ENCODE assay signal across 17 cellular contexts in genomic region chrX:71999535-71999934, GRCh38.
A peak's percentile ranks its signal among the peaks of the same experiment; 100 is the strongest.
DNase-seq lines count a peak whose midpoint lies in the region; ATAC-seq, FAIRE-seq and TF ChIP-seq lines count a peak whose summit lies in the region.
"Had no signal": no experiment of that assay in that cellular context is flagged by ENCODE, and none has a peak within 500 bp of the region (broad histone marks: within the 10 kb centered on the region; RNA-seq: fewer than 3 reads in every experiment).

No MANE protein-coding gene starts in this region.

- no peaks in the 10 kb centered on the region for H3K9me3 Mint-ChIP-seq in CD8-positive, alpha-beta T cell
- H3K9me3 Mint-ChIP-seq: CD8-positive, alpha-beta memory T cell; HFFc6 had no signal

- FAIRE-seq in colon (lab: Jason Lieb, UNC): peak; percentile 87
- FAIRE-seq: GM18507 had no signal

- H3K27me3 ChIP-seq in CD8-positive, alpha-beta T cell (ENCODE audit: insufficient read depth, low read length): no peaks in the 10 kb centered on the region

- peak; percentile 15 for TF ChIP-seq CTCF in CD8-positive, alpha-beta T cell (IDR thresholded peaks at IDR 0.05)
- no peak for TF ChIP-seq CTCF in HEK293 (tag by site-specific recombination; IDR thresholded peaks at IDR 0.05)

- no peaks in the 10 kb centered on the region for H3K9me3 ChIP-seq in CD8-positive, alpha-beta T cell (ENCODE audit: low read length)
- no peaks in the 10 kb centered on the region for H3K9me3 ChIP-seq in HEK293 (ENCODE audit: control insufficient read depth, insufficient read depth, low read depth, low read length)
- H3K9me3 ChIP-seq: BLaER1, HAP-1 had no signal

- POLR2A ChIA-PET in CD8-positive, alpha-beta T cell (lab: Charles Lee): interaction anchor here (0.7 kb wide), 1 partner anchor 8 kb away, joined by 3 read pairs; no protein-coding TSS in a partner anchor
- POLR2A ChIA-PET in HEK293 (lab: Yijun Ruan, JAX): no interaction called here

- H3K4me1 ChIP-seq in CD8-positive, alpha-beta T cell (ENCODE audit: insufficient read depth, low read length): no peaks in the 10 kb centered on the region
- H3K4me1 ChIP-seq in HEK293 (ENCODE audit: control insufficient read depth, insufficient read depth, low read length): no peaks in the 10 kb centered on the region
- H3K4me1 ChIP-seq: BLaER1, HAP-1 had no signal

- no peak overlapping the region for H3K4me3 ChIP-seq in CD8-positive, alpha-beta T cell (ENCODE audit: low read depth, low read length)
- H3K4me3 ChIP-seq in HEK293 (ENCODE audit: low read depth, low read length): no peak overlapping the region
- H3K4me3 ChIP-seq: BLaER1, GM23248, HAP-1 had no signal

- no peak overlapping the region for H3K27ac Mint-ChIP-seq in CD8-positive, alpha-beta T cell
- H3K27ac Mint-ChIP-seq: CD14-positive monocyte, HFFc6 had no signal

- H3K36me3 ChIP-seq in CD8-positive, alpha-beta T cell (ENCODE audit: insufficient read depth, low read length): no peaks in the 10 kb centered on the region
- H3K36me3 ChIP-seq in HEK293 (ENCODE audit: control insufficient read depth in 2 of 2, insufficient read depth in 1 of 2, low read length in 2 of 2): no peaks in the 10 kb centered on the region
- H3K36me3 ChIP-seq: BLaER1, HAP-1 had no signal

- intact Hi-C loops in CD8-positive, alpha-beta T cell (cut with DNase I, micrococcal nuclease): loop anchor here (1.0 kb wide), 2 partner anchors 127 to 278 kb away; partner anchors contain the start of gene RPS4X (in 1 of the 2)

- no peak for ATAC-seq in CD8-positive, alpha-beta T cell
- ATAC-seq in GM19452 (IDR thresholded peaks at IDR 0.05; ENCODE audit: unreplicated experiment) (no peak), GM21576 (IDR thresholded peaks at IDR 0.05; ENCODE audit: unreplicated experiment) (no peak), HG02973 (IDR thresholded peaks at IDR 0.05; ENCODE audit: unreplicated experiment) (no peak)

- H3K27ac ChIP-seq in CD8-positive, alpha-beta T cell (ENCODE audit: low read depth, low read length): no peak overlapping the region
- H3K27ac ChIP-seq in HEK293 (ENCODE audit: extremely low read depth, low read depth, low read length): no peak overlapping the region
- H3K27ac ChIP-seq: BLaER1, GM23248 had no signal

- CTCF ChIA-PET in CD8-positive, alpha-beta T cell (lab: Charles Lee): interaction anchor here (0.7 to 2.9 kb wide), 6 partner anchors 8 to 45 kb away, joined by 3 to 19 read pairs (median 3); no protein-coding TSS in a partner anchor
- CTCF ChIA-PET in HEK293 (lab: Yijun Ruan, JAX): interaction anchor here (0.5 to 11.5 kb wide), 28 partner anchors 8 to 553 kb away, joined by 3 to 174 read pairs (median 4); partner anchors contain the start of genes NHSL2, PIN4 and RTL5

- no peak overlapping the region for H3K4me3 Mint-ChIP-seq in CD8-positive, alpha-beta T cell
- H3K4me3 Mint-ChIP-seq: CD14-positive monocyte; CD8-positive, alpha-beta memory T cell; HFFc6 had no signal

- no peak for DNase-seq in CD8-positive, alpha-beta T cell
- DNase-seq in DMS53 (lab: John Stamatoyannopoulos, UW): no peak
- DNase-seq: COR-L47, DMS79, GDM1 had no signal

- peaks cover 5% of the 10 kb centered on the region for H3K27me3 Mint-ChIP-seq in CD8-positive, alpha-beta T cell (ENCODE audit: low read depth)

- H3K4me1 Mint-ChIP-seq in CD8-positive, alpha-beta T cell (ENCODE audit: low read depth): peaks cover 2% of the 10 kb centered on the region

- H3K36me3 Mint-ChIP-seq in CD8-positive, alpha-beta T cell: no peaks in the 10 kb centered on the region
- H3K36me3 Mint-ChIP-seq: CD14-positive monocyte; CD8-positive, alpha-beta memory T cell had no signal

TF ChIP-seq in HEK293, 187 proteins besides CTCF, POLR2A, EP300 and RAD21:
- TF ChIP-seq, protein P1, sequence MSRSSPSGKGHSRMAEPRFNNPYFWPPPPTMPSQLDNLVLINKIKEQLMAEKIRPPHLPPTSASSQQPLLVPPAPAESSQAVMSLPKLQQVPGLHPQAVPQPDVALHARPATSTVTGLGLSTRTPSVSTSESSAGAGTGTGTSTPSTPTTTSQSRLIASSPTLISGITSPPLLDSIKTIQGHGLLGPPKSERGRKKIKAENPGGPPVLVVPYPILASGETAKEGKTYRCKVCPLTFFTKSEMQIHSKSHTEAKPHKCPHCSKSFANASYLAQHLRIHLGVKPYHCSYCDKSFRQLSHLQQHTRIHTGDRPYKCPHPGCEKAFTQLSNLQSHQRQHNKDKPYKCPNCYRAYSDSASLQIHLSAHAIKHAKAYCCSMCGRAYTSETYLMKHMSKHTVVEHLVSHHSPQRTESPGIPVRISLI (tag by site-specific recombination; IDR thresholded peaks at IDR 0.05): no peak
- peak; percentile 90 for TF ChIP-seq ZNF529 (tag by site-specific recombination; IDR thresholded peaks at IDR 0.05; ENCODE audit: insufficient replicate concordance)
- TF ChIP-seq ZNF223 (tag by site-specific recombination; IDR thresholded peaks at IDR 0.05): no peak
- TF ChIP-seq ZIC2 (tag by site-specific recombination; IDR thresholded peaks at IDR 0.05): no peak
